In the genomic region with DNA sequence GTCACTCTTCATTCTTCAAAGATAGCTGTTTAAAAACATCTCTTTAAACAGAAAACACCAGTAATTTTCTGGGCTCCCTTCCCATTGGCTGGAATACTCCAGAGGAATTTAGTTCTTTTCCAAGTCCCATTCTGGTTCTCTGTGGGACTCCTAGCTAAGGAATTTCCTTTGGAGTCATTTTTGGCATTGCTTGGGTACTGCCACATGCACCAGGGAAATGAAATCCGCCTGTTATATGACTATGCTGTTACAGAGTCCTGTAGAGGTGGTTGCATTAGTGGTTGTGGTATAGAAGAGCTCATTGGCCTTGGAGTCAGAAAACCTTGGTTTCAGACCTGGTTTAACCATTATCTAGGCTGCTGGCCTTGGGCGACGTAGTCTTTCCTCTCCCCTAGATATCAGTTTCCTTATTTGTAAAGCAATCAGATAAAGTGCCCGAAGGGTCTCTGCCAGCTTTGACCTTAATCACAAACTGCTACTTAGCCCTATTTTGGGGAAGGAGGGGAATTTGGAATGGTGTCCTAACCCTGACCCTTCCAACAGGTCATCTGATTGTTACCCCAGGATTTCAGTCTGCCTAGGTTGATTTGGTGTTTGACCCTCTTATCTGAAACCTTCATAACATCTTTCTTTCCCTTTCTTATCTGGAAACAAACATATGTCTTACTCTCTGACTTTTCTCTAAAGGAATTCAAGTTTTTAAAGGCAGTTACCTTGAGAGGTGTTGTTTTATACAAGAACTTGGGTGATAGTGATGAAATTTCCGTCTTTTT, we compare ENCODE assay signal across 11 cellular contexts. TPM values are rescaled to one million over a fixed set of nuclear protein-coding genes. Genes with fewer than 3 reads are reported as not detected.
A peak's percentile ranks its signal among the peaks of the same experiment; 100 is the strongest.
DNase-seq lines count a peak whose midpoint lies in the region; ATAC-seq and TF ChIP-seq lines count a peak whose summit lies in the region.
"Had no signal": no experiment of that assay in that cellular context is flagged by ENCODE, and none has a peak within 500 bp of the region (broad histone marks: within the 10 kb centered on the region; RNA-seq: fewer than 3 reads in every experiment).

No MANE protein-coding gene starts in this region.

- H3K4me3 Mint-ChIP-seq in activated T-helper 1 cell treated with anti-CD3 and anti-CD28 coated beads, Interleukin-12 subunit alpha, Interleukin-12 subunit beta, Interleukin-2, Interleukin-4 antibody, amounts not matched to agents 30 ng/mL and 10 ng/mL and 1 ng/mL, durations not matched to agents 14 hours and 24 hours and 36 hours = no peak overlapping the region
- H3K4me3 Mint-ChIP-seq in CD14-positive monocyte = no peak overlapping the region

- no peaks in the 10 kb centered on the region for H3K9me3 Mint-ChIP-seq in activated T-helper 1 cell treated with anti-CD3 and anti-CD28 coated beads, Interleukin-12 subunit alpha, Interleukin-12 subunit beta, Interleukin-2, Interleukin-4 antibody, amounts not matched to agents 30 ng/mL and 10 ng/mL and 1 ng/mL, durations not matched to agents 14 hours and 24 hours and 36 hours
- no peaks in the 10 kb centered on the region for H3K9me3 Mint-ChIP-seq in CD14-positive monocyte

- 58% methylated on average over 5 of the region's 5 CpGs for WGBS in prostate gland

- no peaks in the 10 kb centered on the region for H3K36me3 Mint-ChIP-seq in activated T-helper 1 cell treated with anti-CD3 and anti-CD28 coated beads, Interleukin-12 subunit alpha, Interleukin-12 subunit beta, Interleukin-2, Interleukin-4 antibody, amounts not matched to agents 30 ng/mL and 10 ng/mL and 1 ng/mL, durations not matched to agents 14 hours and 24 hours and 36 hours (ENCODE audit: low read depth)
- no peaks in the 10 kb centered on the region for H3K36me3 Mint-ChIP-seq in CD14-positive monocyte

- H3K27ac Mint-ChIP-seq in activated T-helper 1 cell treated with anti-CD3 and anti-CD28 coated beads, Interleukin-12 subunit alpha, Interleukin-12 subunit beta, Interleukin-2, Interleukin-4 antibody, amounts not matched to agents 30 ng/mL and 10 ng/mL and 1 ng/mL, durations not matched to agents 14 hours and 24 hours and 36 hours = no peak overlapping the region
- no peak overlapping the region for H3K27ac Mint-ChIP-seq in CD14-positive monocyte

- peak; percentile 88 for DNase-seq in epidermal melanocyte (ENCODE audit: insufficient read length, low spot score)
- DNase-seq in prostate gland (ENCODE audit: low spot score) = no peak
- DNase-seq in NCI-H446 treated with DMSO at 0.1 percent for 48 hours (lab: John Stamatoyannopoulos, UW) = no peak
- DNase-seq in cortex of kidney (lab: John Stamatoyannopoulos, UW) = no peak
- no peak for DNase-seq in activated T-helper 1 cell treated with anti-CD3 and anti-CD28 coated beads, Interleukin-12 subunit alpha, Interleukin-12 subunit beta, Interleukin-2, Interleukin-4 antibody, amounts not matched to agents 30 ng/mL and 10 ng/mL and 1 ng/mL, durations not matched to agents 14 hours and 24 hours and 36 hours (ENCODE audit: low spot score)
- DNase-seq in CD14-positive monocyte (ENCODE audit: low spot score) = no peak
- DNase-seq: activated naive CD4-positive, alpha-beta T cell treated with anti-CD3 and anti-CD28 coated beads, Interleukin-2, amount 50 U/mL, for 16 hours; stimulated activated CD4-positive, alpha-beta T cell treated with anti-CD3 and anti-CD28 coated beads, Interleukin-4, amount 100 ng/mL, for 4 hours had no signal

- intact Hi-C loops in prostate gland (cut with DNase I) (loop anchor here (10.0 kb wide), 1 partner anchor 84 kb away; the partner anchor contains the start of gene MASP1), CD14-positive monocyte (cut with micrococcal nuclease) (no loop called here)
- intact Hi-C loops in activated T-helper 1 cell treated with anti-CD3 and anti-CD28 coated beads, Interleukin-12 subunit alpha, Interleukin-12 subunit beta, Interleukin-2, Interleukin-4 antibody, amounts not matched to agents 30 ng/mL and 10 ng/mL and 1 ng/mL, durations not matched to agents 14 hours and 24 hours and 36 hours (cut with micrococcal nuclease) = no loop called here

- H3K4me1 ChIP-seq in prostate gland (replicated peaks) = peaks cover 4% of the 10 kb centered on the region

- H3K27me3 ChIP-seq in prostate gland (replicated peaks; ENCODE audit: insufficient read depth) = no peaks in the 10 kb centered on the region

- H3K27me3 Mint-ChIP-seq in activated T-helper 1 cell treated with anti-CD3 and anti-CD28 coated beads, Interleukin-12 subunit alpha, Interleukin-12 subunit beta, Interleukin-2, Interleukin-4 antibody, amounts not matched to agents 30 ng/mL and 10 ng/mL and 1 ng/mL, durations not matched to agents 14 hours and 24 hours and 36 hours (ENCODE audit: insufficient read depth) = peaks cover 15% of the 10 kb centered on the region
- H3K27me3 Mint-ChIP-seq in CD14-positive monocyte (ENCODE audit: low read depth in 3 of 3) = peaks cover 0 to 3% (median 0%) of the 10 kb centered on the region in 3 donors

- H3K4me1 Mint-ChIP-seq in activated T-helper 1 cell treated with anti-CD3 and anti-CD28 coated beads, Interleukin-12 subunit alpha, Interleukin-12 subunit beta, Interleukin-2, Interleukin-4 antibody, amounts not matched to agents 30 ng/mL and 10 ng/mL and 1 ng/mL, durations not matched to agents 14 hours and 24 hours and 36 hours (ENCODE audit: low read depth) = no peaks in the 10 kb centered on the region
- peaks cover 4% of the 10 kb centered on the region for H3K4me1 Mint-ChIP-seq in CD14-positive monocyte

- H3K36me3 ChIP-seq in prostate gland = no peaks in the 10 kb centered on the region

- no peaks in the 10 kb centered on the region for H3K9me3 ChIP-seq in prostate gland

- ATAC-seq in GM18861 (IDR thresholded peaks at IDR 0.05; ENCODE audit: unreplicated experiment) = peak; percentile 99
- ATAC-seq in HG03159 (IDR thresholded peaks at IDR 0.05; ENCODE audit: unreplicated experiment) = peak; percentile 91

- H3K4me3 ChIP-seq in prostate gland = no peak overlapping the region

- TF ChIP-seq CTCF in prostate gland (IDR thresholded peaks at IDR 0.05) (no peak), CD14-positive monocyte (IDR thresholded peaks at IDR 0.05) (no peak)

- peak overlapping the region; percentile 14 to 28 for H3K27ac ChIP-seq in prostate gland

- no peak for TF ChIP-seq POLR2A in prostate gland (IDR thresholded peaks at IDR 0.05)

RNA-seq across cellular contexts. Expression of gene RTP1, which starts 13.5 kb away (rescaled TPM):
- not detected for total RNA-seq in prostate gland
- not detected in 2 replicates for total RNA-seq in activated T-helper 1 cell treated with anti-CD3 and anti-CD28 coated beads, Interleukin-12 subunit alpha, Interleukin-12 subunit beta, Interleukin-2, Interleukin-4 antibody, amounts not matched to agents 30 ng/mL and 10 ng/mL and 1 ng/mL, durations not matched to agents 14 hours and 24 hours and 36 hours
- polyA plus RNA-seq in CD14-positive monocyte = not detected
- polyA plus RNA-seq: keratinocyte had no signal
